Comparison of ENCODE assay signal across 14 cellular contexts in the genomic region with DNA sequence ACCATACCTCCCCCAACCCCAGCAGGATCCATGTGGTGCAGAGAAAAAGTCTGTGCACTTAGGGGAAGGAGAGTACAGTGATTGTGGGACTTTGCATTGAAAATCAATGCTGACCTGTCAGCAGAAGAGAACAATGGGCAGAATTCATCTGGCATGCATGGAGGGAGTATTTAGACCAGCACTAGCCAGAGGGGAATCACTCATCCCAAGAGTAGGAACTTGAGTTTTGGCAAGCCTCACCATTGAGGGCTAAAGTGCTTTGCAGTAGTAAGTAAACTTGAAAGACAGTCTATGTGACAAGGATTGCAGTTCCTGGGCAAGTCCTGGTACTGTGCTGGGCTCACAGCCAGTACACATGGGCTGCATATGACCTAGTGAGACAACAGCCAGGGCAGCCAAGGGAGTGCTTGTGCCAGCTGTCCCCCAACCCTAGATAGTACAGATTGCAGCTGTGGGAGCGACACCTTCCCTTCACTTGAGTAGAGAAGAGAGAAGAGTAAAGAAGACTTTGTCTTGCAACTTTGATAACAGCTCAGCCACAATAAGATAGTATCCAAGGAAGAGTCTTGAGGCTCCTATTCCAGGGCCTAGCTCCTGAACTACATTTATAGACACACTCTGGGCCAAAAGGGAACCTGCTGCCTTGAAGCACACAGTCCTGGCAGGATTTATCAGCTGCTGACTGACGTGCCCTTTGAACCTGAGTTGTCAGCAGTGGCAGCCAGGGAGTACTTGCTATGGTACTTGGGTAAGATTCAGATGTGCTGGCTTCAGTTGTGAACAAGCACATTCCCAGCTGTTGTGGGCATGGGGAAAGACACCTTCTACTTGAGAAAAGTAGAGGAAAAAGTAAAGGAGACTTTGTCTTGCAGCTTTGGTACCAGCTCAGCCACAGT.
"Had no signal": no experiment of that assay in that cellular context is flagged by ENCODE, and none has a peak within 500 bp of the region (broad histone marks: within the 10 kb centered on the region; RNA-seq: fewer than 3 reads in every experiment).

No MANE protein-coding gene starts in this region.

- H3K36me3 ChIP-seq: colonic mucosa, lower lobe of right lung, tibial artery, uterus had no signal

- DNase-seq: activated CD4-positive, alpha-beta memory T cell treated with anti-CD3 and anti-CD28 coated beads for 36 hours; activated CD4-positive, alpha-beta T cell treated with anti-CD3 and anti-CD28 coated beads for 1 hour; activated gamma-delta T cell treated with Interleukin-2 at 50 U/mL for 16 hours; activated T-cell treated with anti-CD3 and anti-CD28 coated beads, Interleukin-2, amount 50 U/mL, for 72 hours; aorta; colonic mucosa; lower lobe of right lung; naive thymus-derived CD4-positive, alpha-beta T cell; retina; T-helper 9 cell; tibial artery; uterus had no signal

- H3K4me1 ChIP-seq: colonic mucosa, lower lobe of right lung, parathyroid adenoma, tibial artery, uterus had no signal

- H3K27me3 ChIP-seq: colonic mucosa, tibial artery, uterus had no signal

- H3K4me3 ChIP-seq: colonic mucosa, lower lobe of right lung, smooth muscle cell, tibial artery, uterus had no signal

- H3K27ac ChIP-seq: colonic mucosa, lower lobe of right lung, parathyroid adenoma, tibial artery, uterus had no signal

- H3K4me3 Mint-ChIP-seq: activated CD4-positive, alpha-beta memory T cell treated with anti-CD3 and anti-CD28 coated beads for 36 hours; activated T-cell treated with anti-CD3 and anti-CD28 coated beads, Interleukin-2, amount 50 U/mL, for 72 hours; naive thymus-derived CD4-positive, alpha-beta T cell had no signal

- ATAC-seq: activated T-cell treated with anti-CD3 and anti-CD28 coated beads, Interleukin-2, amount 50 U/mL, for 72 hours; lower lobe of right lung; naive thymus-derived CD4-positive, alpha-beta T cell had no signal

- H3K27me3 Mint-ChIP-seq: activated CD4-positive, alpha-beta memory T cell treated with anti-CD3 and anti-CD28 coated beads for 36 hours; naive thymus-derived CD4-positive, alpha-beta T cell had no signal

- H3K9me3 ChIP-seq: colonic mucosa, lower lobe of right lung had no signal

- H3K36me3 Mint-ChIP-seq: activated CD4-positive, alpha-beta memory T cell treated with anti-CD3 and anti-CD28 coated beads for 36 hours; naive thymus-derived CD4-positive, alpha-beta T cell had no signal

- H3K4me1 Mint-ChIP-seq: naive thymus-derived CD4-positive, alpha-beta T cell had no signal
